Comparison of ENCODE assay signal across 8 cellular contexts in genomic region chrX:56623316-56623715, GRCh38.
"Had no signal": no experiment of that assay in that cellular context is flagged by ENCODE, and none has a peak within 500 bp of the region (broad histone marks: within the 10 kb centered on the region; RNA-seq: fewer than 3 reads in every experiment).

No MANE protein-coding gene starts in this region.

- FAIRE-seq: H1, H54, HepG2 had no signal

- ATAC-seq: GM23338, HepG2 had no signal

- DNase-seq: H9, HCEC 1CT, HFFc6, KBM-7 had no signal
